ENCODE assay signal across 1 cellular context in the genomic region with DNA sequence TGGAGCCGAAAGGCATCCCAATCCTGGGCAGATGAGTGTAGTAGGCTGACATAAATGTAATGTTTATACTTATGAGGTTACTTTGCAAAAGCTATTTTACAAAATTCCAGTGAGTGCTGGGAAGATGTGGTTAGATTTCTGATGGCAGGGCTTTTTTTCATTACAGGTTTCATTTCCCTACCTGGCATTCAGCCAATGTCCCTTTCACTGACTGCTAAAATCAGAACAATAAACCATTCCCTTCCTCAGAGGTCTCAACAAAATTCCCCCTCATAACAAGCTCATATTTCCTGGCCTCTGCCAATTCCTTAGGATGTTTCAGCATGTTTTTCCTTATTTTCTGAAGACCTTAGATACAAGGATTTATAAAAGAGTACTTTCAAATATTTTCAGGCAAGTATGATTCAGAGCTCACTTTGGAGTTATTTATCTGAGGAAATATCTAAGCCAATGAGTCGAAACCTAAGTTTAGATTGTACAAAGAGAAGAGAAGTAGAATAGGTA.
TF ChIP-seq lines count a peak whose summit lies in the region.

No MANE protein-coding gene starts in this region.

TF ChIP-seq in WTC11, 78 proteins besides CTCF, POLR2A, EP300 and RAD21 (continued from another document):
- TF ChIP-seq, protein P1, sequence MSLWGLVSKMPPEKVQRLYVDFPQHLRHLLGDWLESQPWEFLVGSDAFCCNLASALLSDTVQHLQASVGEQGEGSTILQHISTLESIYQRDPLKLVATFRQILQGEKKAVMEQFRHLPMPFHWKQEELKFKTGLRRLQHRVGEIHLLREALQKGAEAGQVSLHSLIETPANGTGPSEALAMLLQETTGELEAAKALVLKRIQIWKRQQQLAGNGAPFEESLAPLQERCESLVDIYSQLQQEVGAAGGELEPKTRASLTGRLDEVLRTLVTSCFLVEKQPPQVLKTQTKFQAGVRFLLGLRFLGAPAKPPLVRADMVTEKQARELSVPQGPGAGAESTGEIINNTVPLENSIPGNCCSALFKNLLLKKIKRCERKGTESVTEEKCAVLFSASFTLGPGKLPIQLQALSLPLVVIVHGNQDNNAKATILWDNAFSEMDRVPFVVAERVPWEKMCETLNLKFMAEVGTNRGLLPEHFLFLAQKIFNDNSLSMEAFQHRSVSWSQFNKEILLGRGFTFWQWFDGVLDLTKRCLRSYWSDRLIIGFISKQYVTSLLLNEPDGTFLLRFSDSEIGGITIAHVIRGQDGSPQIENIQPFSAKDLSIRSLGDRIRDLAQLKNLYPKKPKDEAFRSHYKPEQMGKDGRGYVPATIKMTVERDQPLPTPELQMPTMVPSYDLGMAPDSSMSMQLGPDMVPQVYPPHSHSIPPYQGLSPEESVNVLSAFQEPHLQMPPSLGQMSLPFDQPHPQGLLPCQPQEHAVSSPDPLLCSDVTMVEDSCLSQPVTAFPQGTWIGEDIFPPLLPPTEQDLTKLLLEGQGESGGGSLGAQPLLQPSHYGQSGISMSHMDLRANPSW (CRISPR knock-in tag; conservative IDR thresholded peaks at IDR 0.05; ENCODE audit: low read depth) = no peak
- TF ChIP-seq ZNF263 (CRISPR knock-in tag; IDR thresholded peaks at IDR 0.05; ENCODE audit: low read depth) (no peak), ZNF317 (CRISPR knock-in tag; IDR thresholded peaks at IDR 0.05; ENCODE audit: borderline replicate concordance, low read depth) (no peak), KAT7 (CRISPR knock-in tag; IDR thresholded peaks at IDR 0.05; ENCODE audit: borderline replicate concordance) (no peak), ZNF416 (CRISPR knock-in tag; IDR thresholded peaks at IDR 0.05) (no peak), NR2C2 (CRISPR knock-in tag; IDR thresholded peaks at IDR 0.05) (no peak), ATF6 (CRISPR knock-in tag; IDR thresholded peaks at IDR 0.05) (no peak), ATF1 (CRISPR knock-in tag; IDR thresholded peaks at IDR 0.05) (no peak), PRRX2 (CRISPR knock-in tag; IDR thresholded peaks at IDR 0.05) (no peak), JUN (CRISPR knock-in tag; IDR thresholded peaks at IDR 0.05) (no peak), NR1H2 (CRISPR knock-in tag; IDR thresholded peaks at IDR 0.05) (no peak), ZBTB21 (CRISPR knock-in tag; IDR thresholded peaks at IDR 0.05; ENCODE audit: borderline replicate concordance) (no peak)
- TF ChIP-seq, protein P2, sequence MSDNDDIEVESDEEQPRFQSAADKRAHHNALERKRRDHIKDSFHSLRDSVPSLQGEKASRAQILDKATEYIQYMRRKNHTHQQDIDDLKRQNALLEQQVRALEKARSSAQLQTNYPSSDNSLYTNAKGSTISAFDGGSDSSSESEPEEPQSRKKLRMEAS (CRISPR knock-in tag; IDR thresholded peaks at IDR 0.05) = no peak
- TF ChIP-seq, protein P3, sequence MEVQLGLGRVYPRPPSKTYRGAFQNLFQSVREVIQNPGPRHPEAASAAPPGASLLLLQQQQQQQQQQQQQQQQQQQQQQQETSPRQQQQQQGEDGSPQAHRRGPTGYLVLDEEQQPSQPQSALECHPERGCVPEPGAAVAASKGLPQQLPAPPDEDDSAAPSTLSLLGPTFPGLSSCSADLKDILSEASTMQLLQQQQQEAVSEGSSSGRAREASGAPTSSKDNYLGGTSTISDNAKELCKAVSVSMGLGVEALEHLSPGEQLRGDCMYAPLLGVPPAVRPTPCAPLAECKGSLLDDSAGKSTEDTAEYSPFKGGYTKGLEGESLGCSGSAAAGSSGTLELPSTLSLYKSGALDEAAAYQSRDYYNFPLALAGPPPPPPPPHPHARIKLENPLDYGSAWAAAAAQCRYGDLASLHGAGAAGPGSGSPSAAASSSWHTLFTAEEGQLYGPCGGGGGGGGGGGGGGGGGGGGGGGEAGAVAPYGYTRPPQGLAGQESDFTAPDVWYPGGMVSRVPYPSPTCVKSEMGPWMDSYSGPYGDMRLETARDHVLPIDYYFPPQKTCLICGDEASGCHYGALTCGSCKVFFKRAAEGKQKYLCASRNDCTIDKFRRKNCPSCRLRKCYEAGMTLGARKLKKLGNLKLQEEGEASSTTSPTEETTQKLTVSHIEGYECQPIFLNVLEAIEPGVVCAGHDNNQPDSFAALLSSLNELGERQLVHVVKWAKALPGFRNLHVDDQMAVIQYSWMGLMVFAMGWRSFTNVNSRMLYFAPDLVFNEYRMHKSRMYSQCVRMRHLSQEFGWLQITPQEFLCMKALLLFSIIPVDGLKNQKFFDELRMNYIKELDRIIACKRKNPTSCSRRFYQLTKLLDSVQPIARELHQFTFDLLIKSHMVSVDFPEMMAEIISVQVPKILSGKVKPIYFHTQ (CRISPR knock-in tag; IDR thresholded peaks at IDR 0.05) = no peak
- TF ChIP-seq, protein P4, sequence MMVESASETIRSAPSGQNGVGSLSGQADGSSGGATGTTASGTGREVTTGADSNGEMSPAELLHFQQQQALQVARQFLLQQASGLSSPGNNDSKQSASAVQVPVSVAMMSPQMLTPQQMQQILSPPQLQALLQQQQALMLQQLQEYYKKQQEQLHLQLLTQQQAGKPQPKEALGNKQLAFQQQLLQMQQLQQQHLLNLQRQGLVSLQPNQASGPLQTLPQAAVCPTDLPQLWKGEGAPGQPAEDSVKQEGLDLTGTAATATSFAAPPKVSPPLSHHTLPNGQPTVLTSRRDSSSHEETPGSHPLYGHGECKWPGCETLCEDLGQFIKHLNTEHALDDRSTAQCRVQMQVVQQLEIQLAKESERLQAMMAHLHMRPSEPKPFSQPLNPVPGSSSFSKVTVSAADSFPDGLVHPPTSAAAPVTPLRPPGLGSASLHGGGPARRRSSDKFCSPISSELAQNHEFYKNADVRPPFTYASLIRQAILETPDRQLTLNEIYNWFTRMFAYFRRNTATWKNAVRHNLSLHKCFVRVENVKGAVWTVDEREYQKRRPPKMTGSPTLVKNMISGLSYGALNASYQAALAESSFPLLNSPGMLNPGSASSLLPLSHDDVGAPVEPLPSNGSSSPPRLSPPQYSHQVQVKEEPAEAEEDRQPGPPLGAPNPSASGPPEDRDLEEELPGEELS (CRISPR knock-in tag; IDR thresholded peaks at IDR 0.05) = no peak
